In genomic region chr1:165871311-165872067, GRCh38 we compare ENCODE assay signal across 1 cellular context.
TF ChIP-seq lines count a peak whose summit lies in the region.

No MANE protein-coding gene starts in this region.

TF ChIP-seq in K562, 482 proteins besides CTCF, POLR2A, EP300 and RAD21 (continued from another document and continues in another):
- TF ChIP-seq NR2C1 (IDR thresholded peaks at IDR 0.05): peak; percentile 22; the same call in 1 of the 2 replicates
- no peak for TF ChIP-seq NR2C1 (tag; IDR thresholded peaks at IDR 0.05)
- peak; percentile 62 for TF ChIP-seq ETV1 (tag; conservative IDR thresholded peaks at IDR 0.05; ENCODE audit: low read depth)
- no peak for TF ChIP-seq NRF1 (conservative IDR thresholded peaks at IDR 0.05 in 1 of 2, IDR thresholded peaks at IDR 0.05 in 1 of 2)
- no peak for TF ChIP-seq ZNF586 (CRISPR knock-in tag; conservative IDR thresholded peaks at IDR 0.05)
- no peak for TF ChIP-seq FOXA3 (CRISPR knock-in tag; conservative IDR thresholded peaks at IDR 0.05 in 1 of 2, IDR thresholded peaks at IDR 0.05 in 1 of 2)
- TF ChIP-seq CREB3 (tag; conservative IDR thresholded peaks at IDR 0.05; ENCODE audit: low read depth): no peak
- no peak for TF ChIP-seq KDM4B (IDR thresholded peaks at IDR 0.05; ENCODE audit: borderline replicate concordance in 2 of 2, low read depth in 1 of 2)
- no peak for TF ChIP-seq CCNT2 (IDR thresholded peaks at IDR 0.05; ENCODE audit: borderline replicate concordance, extremely low read depth, insufficient read length, low read depth, low read length)
- TF ChIP-seq BRD9 (IDR thresholded peaks at IDR 0.05; ENCODE audit: low read depth, partially characterized antibody): no peak
- TF ChIP-seq MED1 (CRISPR knock-in tag; IDR thresholded peaks at IDR 0.05; ENCODE audit: borderline replicate concordance): no peak
- TF ChIP-seq ZMIZ1 (IDR thresholded peaks at IDR 0.05; ENCODE audit: low read depth in 2 of 2, low read length in 2 of 2): no peak
- no peak for TF ChIP-seq HNRNPK (IDR thresholded peaks at IDR 0.05; ENCODE audit: low read depth, low read length, poor library complexity, severe bottlenecking)
- no peak for TF ChIP-seq EHMT2 (IDR thresholded peaks at IDR 0.05)
- no peak for TF ChIP-seq BRF2 (IDR thresholded peaks at IDR 0.05; ENCODE audit: borderline replicate concordance, insufficient read depth, insufficient read length)
- TF ChIP-seq, protein P1, sequence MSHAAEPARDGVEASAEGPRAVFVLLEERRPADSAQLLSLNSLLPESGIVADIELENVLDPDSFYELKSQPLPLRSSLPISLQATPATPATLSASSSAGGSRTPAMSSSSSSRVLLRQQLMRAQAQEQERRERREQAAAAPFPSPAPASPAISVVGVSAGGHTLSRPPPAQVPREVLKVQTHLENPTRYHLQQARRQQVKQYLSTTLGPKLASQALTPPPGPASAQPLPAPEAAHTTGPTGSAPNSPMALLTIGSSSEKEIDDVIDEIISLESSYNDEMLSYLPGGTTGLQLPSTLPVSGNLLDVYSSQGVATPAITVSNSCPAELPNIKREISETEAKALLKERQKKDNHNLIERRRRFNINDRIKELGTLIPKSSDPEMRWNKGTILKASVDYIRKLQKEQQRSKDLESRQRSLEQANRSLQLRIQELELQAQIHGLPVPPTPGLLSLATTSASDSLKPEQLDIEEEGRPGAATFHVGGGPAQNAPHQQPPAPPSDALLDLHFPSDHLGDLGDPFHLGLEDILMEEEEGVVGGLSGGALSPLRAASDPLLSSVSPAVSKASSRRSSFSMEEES (CRISPR knock-in tag; IDR thresholded peaks at IDR 0.05): no peak
- TF ChIP-seq ADNP (tag; IDR thresholded peaks at IDR 0.05): no peak
- TF ChIP-seq ZBTB49 (CRISPR knock-in tag; IDR thresholded peaks at IDR 0.05; ENCODE audit: borderline replicate concordance): no peak
- no peak for TF ChIP-seq NFE2L1 (tag; IDR thresholded peaks at IDR 0.05; ENCODE audit: borderline replicate concordance, low read depth)
- no peak for TF ChIP-seq MNT (conservative IDR thresholded peaks at IDR 0.05)
- TF ChIP-seq ZNF23 (CRISPR knock-in tag; IDR thresholded peaks at IDR 0.05): no peak
- TF ChIP-seq GATAD2B (IDR thresholded peaks at IDR 0.05; ENCODE audit: borderline replicate concordance): no peak
- TF ChIP-seq, protein P2, sequence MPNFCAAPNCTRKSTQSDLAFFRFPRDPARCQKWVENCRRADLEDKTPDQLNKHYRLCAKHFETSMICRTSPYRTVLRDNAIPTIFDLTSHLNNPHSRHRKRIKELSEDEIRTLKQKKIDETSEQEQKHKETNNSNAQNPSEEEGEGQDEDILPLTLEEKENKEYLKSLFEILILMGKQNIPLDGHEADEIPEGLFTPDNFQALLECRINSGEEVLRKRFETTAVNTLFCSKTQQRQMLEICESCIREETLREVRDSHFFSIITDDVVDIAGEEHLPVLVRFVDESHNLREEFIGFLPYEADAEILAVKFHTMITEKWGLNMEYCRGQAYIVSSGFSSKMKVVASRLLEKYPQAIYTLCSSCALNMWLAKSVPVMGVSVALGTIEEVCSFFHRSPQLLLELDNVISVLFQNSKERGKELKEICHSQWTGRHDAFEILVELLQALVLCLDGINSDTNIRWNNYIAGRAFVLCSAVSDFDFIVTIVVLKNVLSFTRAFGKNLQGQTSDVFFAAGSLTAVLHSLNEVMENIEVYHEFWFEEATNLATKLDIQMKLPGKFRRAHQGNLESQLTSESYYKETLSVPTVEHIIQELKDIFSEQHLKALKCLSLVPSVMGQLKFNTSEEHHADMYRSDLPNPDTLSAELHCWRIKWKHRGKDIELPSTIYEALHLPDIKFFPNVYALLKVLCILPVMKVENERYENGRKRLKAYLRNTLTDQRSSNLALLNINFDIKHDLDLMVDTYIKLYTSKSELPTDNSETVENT (CRISPR knock-in tag; IDR thresholded peaks at IDR 0.05): no peak
- TF ChIP-seq POLR3A (IDR thresholded peaks at IDR 0.05; ENCODE audit: borderline replicate concordance, extremely low read depth, insufficient read depth, insufficient read length): no peak
- TF ChIP-seq U2AF1 (optimal IDR thresholded peaks at IDR 0.05; ENCODE audit: low read depth, low read length): no peak
- no peak for TF ChIP-seq OTX1 (CRISPR knock-in tag; IDR thresholded peaks at IDR 0.05)
- TF ChIP-seq ZNF280A (IDR thresholded peaks at IDR 0.05; ENCODE audit: low read depth, partially characterized antibody): no peak
- no peak for TF ChIP-seq KLF1 (tag; IDR thresholded peaks at IDR 0.05)
- no peak for TF ChIP-seq ARID3A (IDR thresholded peaks at IDR 0.05; ENCODE audit: borderline replicate concordance, low read depth, low read length)
- TF ChIP-seq SP2 (IDR thresholded peaks at IDR 0.05; ENCODE audit: extremely low read depth, low read depth, low read length, poor library complexity, severe bottlenecking): no peak
- peak in 1 of 2 experiments; percentile 51; a peak in 1 of 4 replicates for TF ChIP-seq ARNT (IDR thresholded peaks at IDR 0.05)
- TF ChIP-seq ZKSCAN1 (IDR thresholded peaks at IDR 0.05; ENCODE audit: low read depth, low read length): no peak
- TF ChIP-seq BCLAF1 (IDR thresholded peaks at IDR 0.05; ENCODE audit: borderline replicate concordance in 1 of 2, control insufficient read depth in 1 of 2, low read depth in 2 of 2, low read length in 1 of 2): no peak
- TF ChIP-seq TRIM24 (IDR thresholded peaks at IDR 0.05): 0 out of 4 replicates have a peak, but pooled peaks of 1 of the 2 experiments have one; percentile 10
- TF ChIP-seq ZNF76 (CRISPR knock-in tag; IDR thresholded peaks at IDR 0.05; ENCODE audit: borderline replicate concordance): no peak
- no peak for TF ChIP-seq LCOR (CRISPR knock-in tag; IDR thresholded peaks at IDR 0.05)
- TF ChIP-seq PML (IDR thresholded peaks at IDR 0.05; ENCODE audit: low read length): no peak
- peak; percentile 55; the same call in 1 of the 2 replicates for TF ChIP-seq TCF7L2 (IDR thresholded peaks at IDR 0.05; ENCODE audit: low read depth, low read length)
- TF ChIP-seq NBN (IDR thresholded peaks at IDR 0.05; ENCODE audit: low read depth): peak; percentile 55; the same call in 1 of the 2 replicates
- no peak for TF ChIP-seq SRSF7 (optimal IDR thresholded peaks at IDR 0.05; ENCODE audit: low read depth, low read length)
- no peak for TF ChIP-seq ZNF41 (CRISPR knock-in tag; conservative IDR thresholded peaks at IDR 0.05)
- no peak for TF ChIP-seq SMARCB1 (IDR thresholded peaks at IDR 0.05; ENCODE audit: insufficient read length, low read depth)
